17 cellular contexts compared by ENCODE assay signal in the genomic region with DNA sequence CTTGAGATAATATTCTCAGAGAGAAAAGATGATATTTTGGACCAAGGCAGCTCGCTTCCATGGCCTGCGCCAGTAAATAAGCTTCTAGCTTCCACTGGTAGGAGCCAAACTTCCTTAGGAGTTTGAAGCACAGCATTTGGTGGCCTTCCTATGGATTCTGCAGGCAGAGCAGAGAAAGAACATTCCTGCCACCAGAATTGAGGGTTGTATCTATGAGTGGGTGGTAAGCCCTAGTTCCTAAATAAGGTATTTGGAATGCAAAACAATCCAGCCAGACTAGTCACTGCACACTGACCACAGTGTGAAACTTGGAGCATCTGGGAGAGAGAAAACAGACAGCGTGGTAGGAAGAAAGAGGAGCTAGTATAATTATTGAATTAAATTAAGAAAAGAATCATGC. TPM values are rescaled to one million over a fixed set of nuclear protein-coding genes. Genes with fewer than 3 reads are reported as not detected.
A peak's percentile ranks its signal among the peaks of the same experiment; 100 is the strongest.
DNase-seq lines count a peak whose midpoint lies in the region; ATAC-seq, FAIRE-seq and TF ChIP-seq lines count a peak whose summit lies in the region.
"Had no signal": no experiment of that assay in that cellular context is flagged by ENCODE, and none has a peak within 500 bp of the region (broad histone marks: within the 10 kb centered on the region; RNA-seq: fewer than 3 reads in every experiment).

No MANE protein-coding gene starts in this region.

- peak; percentile 65 for TF ChIP-seq CTCF in AG09309 (IDR thresholded peaks at IDR 0.05; ENCODE audit: control insufficient read depth, insufficient read depth, low read depth, low read length, missing control alignments)
- TF ChIP-seq CTCF in mammary epithelial cell (conservative IDR thresholded peaks at IDR 0.05 in 1 of 2, IDR thresholded peaks at IDR 0.05 in 1 of 2; ENCODE audit: extremely low read depth in 1 of 2, insufficient read depth in 1 of 2, low read depth in 1 of 2, low read length in 2 of 2), result peak; percentile 33 to 38

- H3K4me2 ChIP-seq in mammary epithelial cell (ENCODE audit: insufficient read depth, low read depth, low read length), result peak overlapping the region; percentile 36

- peak; percentile 57 for DNase-seq in AG09309 (ENCODE audit: low read depth)
- DNase-seq in HTR-8/SVneo (ENCODE audit: insufficient read length, low spot score), result peak; percentile 45
- DNase-seq in mammary epithelial cell, result peak; percentile 81
- DNase-seq in kidney glomerular epithelial cell (lab: John Stamatoyannopoulos, UW), result peak; percentile 92
- DNase-seq in NCI-H1092 treated with DMSO at 0.1 percent for 48 hours (lab: John Stamatoyannopoulos, UW), result no peak
- DNase-seq in OCI-M1 (lab: John Stamatoyannopoulos, UW), result no peak
- no peak for DNase-seq in small intestine
- DNase-seq: GF-D8; mesendoderm; NCI-H345; stimulated activated CD4-positive, alpha-beta T cell treated with anti-CD3 and anti-CD28 coated beads, Interleukin-2, amount 100 ng/mL, for 48 hours; stimulated activated naive CD4-positive, alpha-beta T cell had no signal

- CTCF ChIA-PET in mammary epithelial cell (lab: Charles Lee; ENCODE audit: low non-redundant PET), result interaction anchor here (0.6 to 1.2 kb wide), 2 partner anchors 8 to 107 kb away, joined by 3 to 4 read pairs; no protein-coding TSS in a partner anchor

- H3K27ac ChIP-seq in mammary epithelial cell (ENCODE audit: insufficient read depth, low read depth, low read length) (peak overlapping the region; percentile 69), small intestine (ENCODE audit: low read depth in 1 of 2, low read length in 1 of 2) (no peak overlapping the region)
- H3K27ac ChIP-seq: parathyroid adenoma had no signal

- 69% methylated on average over 3 of the region's 3 CpGs for WGBS in mammary epithelial cell (ENCODE audit: low coverage, missing lambda C conversion rate)
- WGBS in small intestine, 3 donors, result 93 to 99% (median 93%) methylated on average over 3 of the region's 3 CpGs

- no peak overlapping the region for H3K9ac ChIP-seq in mammary epithelial cell (ENCODE audit: insufficient read depth, low read length)
- H3K9ac ChIP-seq: parathyroid adenoma had no signal

- no peak for ATAC-seq in GM21723 (IDR thresholded peaks at IDR 0.05; ENCODE audit: unreplicated experiment)
- ATAC-seq: activated naive CD4-positive, alpha-beta T cell treated with anti-CD3 and anti-CD28 coated beads, Interleukin-2, amount 50 U/mL, for 72 hours; Panc1 had no signal

- H3K4me3 ChIP-seq in AG09309 (ENCODE audit: control insufficient read depth, low read depth, low read length) (no peak overlapping the region), mammary epithelial cell (replicated peaks in 1 of 3; ENCODE audit: insufficient read depth in 1 of 3, low read depth in 2 of 3, low read length in 3 of 3) (no peak overlapping the region), small intestine (ENCODE audit: low read depth in 1 of 2, low read length in 2 of 2) (no peak overlapping the region)

- intact Hi-C loops in mammary epithelial cell (cut with micrococcal nuclease), result no loop called here

- dilution Hi-C loops in mammary epithelial cell (cut with HindIII; ENCODE audit: low sequenced_read_pairs), result loop anchor here (5.0 to 10.0 kb wide), 4 partner anchors 52 to 121 kb away; no protein-coding TSS in a partner anchor

- H3K4me1 ChIP-seq in mammary epithelial cell (ENCODE audit: insufficient read depth, low read length) (peaks cover 64% of the 10 kb centered on the region), small intestine (ENCODE audit: control insufficient read depth in 2 of 2, insufficient read depth in 1 of 2, low read depth in 1 of 2, low read length in 1 of 2) (no peaks in the 10 kb centered on the region)
- H3K4me1 ChIP-seq: parathyroid adenoma had no signal

- no TSS peak for BruUV-seq in mammary epithelial cell (replicated peaks; lab: Mats Ljungman, UMichigan)

- H3K36me3 ChIP-seq in mammary epithelial cell (ENCODE audit: insufficient read depth, low read length), result no peaks in the 10 kb centered on the region
- no peaks in the 10 kb centered on the region for H3K36me3 ChIP-seq in small intestine (ENCODE audit: control insufficient read depth in 2 of 2, insufficient read depth in 2 of 2, low read length in 2 of 2)

- H4K20me1 ChIP-seq in mammary epithelial cell (ENCODE audit: insufficient read depth, low read length), result no peaks in the 10 kb centered on the region

- in situ Hi-C loops in mammary epithelial cell (cut with MboI; ENCODE audit: low sequenced_read_pairs in 2 of 2), result no loop called here

- H2AFZ ChIP-seq in mammary epithelial cell (ENCODE audit: low read depth, low read length), result no peak overlapping the region
- H2AFZ ChIP-seq: parathyroid adenoma had no signal

- FAIRE-seq in HTR-8/SVneo (lab: Jason Lieb, UNC) (no peak), small intestine (lab: Jason Lieb, UNC) (no peak)
- FAIRE-seq: TTC549 had no signal

- H3K9me3 ChIP-seq in mammary epithelial cell (replicated peaks; ENCODE audit: insufficient read depth, low read length) (no peaks in the 10 kb centered on the region), small intestine (ENCODE audit: control insufficient read depth, low read depth) (no peaks in the 10 kb centered on the region)

- H3K79me2 ChIP-seq in mammary epithelial cell (ENCODE audit: insufficient read depth, low read length), result peaks cover 21% of the 10 kb centered on the region
- H3K79me2 ChIP-seq: parathyroid adenoma had no signal

- H3K27me3 ChIP-seq in mammary epithelial cell (ENCODE audit: insufficient read depth, low read length) (no peaks in the 10 kb centered on the region), small intestine (ENCODE audit: control insufficient read depth in 2 of 2, insufficient read depth in 2 of 2, low read length in 2 of 2) (no peaks in the 10 kb centered on the region)

RNA-seq across cellular contexts. Expression of gene BCAR3, which starts 54.1 kb away (rescaled TPM):
- total RNA-seq in mammary epithelial cell, result 100 to 1,000 TPM in 1 of 2 donors, 10 to 100 TPM in 1; 93.0 to 171 TPM
- polyA plus RNA-seq in mammary epithelial cell, result 123 TPM
- 185 TPM for polyA minus RNA-seq in mammary epithelial cell
- polyA plus RNA-seq in small intestine, result 10 to 100 TPM; 15.9 to 26.2 (median 21.9) TPM

Comparison
In these comparisons a context has a peak if more than half of its experiments do, and no peak if none do; other contexts are left out.
1. DNase-seq: peak in AG09309 (single experiment), HTR-8/SVneo (single experiment), mammary epithelial cell (single experiment) and kidney glomerular epithelial cell (single experiment); none in NCI-H1092 treated with DMSO at 0.1 percent for 48 hours (single experiment), OCI-M1 (single experiment) and small intestine (single experiment).